ENCODE assay signal across 8 cellular contexts in the genomic region with DNA sequence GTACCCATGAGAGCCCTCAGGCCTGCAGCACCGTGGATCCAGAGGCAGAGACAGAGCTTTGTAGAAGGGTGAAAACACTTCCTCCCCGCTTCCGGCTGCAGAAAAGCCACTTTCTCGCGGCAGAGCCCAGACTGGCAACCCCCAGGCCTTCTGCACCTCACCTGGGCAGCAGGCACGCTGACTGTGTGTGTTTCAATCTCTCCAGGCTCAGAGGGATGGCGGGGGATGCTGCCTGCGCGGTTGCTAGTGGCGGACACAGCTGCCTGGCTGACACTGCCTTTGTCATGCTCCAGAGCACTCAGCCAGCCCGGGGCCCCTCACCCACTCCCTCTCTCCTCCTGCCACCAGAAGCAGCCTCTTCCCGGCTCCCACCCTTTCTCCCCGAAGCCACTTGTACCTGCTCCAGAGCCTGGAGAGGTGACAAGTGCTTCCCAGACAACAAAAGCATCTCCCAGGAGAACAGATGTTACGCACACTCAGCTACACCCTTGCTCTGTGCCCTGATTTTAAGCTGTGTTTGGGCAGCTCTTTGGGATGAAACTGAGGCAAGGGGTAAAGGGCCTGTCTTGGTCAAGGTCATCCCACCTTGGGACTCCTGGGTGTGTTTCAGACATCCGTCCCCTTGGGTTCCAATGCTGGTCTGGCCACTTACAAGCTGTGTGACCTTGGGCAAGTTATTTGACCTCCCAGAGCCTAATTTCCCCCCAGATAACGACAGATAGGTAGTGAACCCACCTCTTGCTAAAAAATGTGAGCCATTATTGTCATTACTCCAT. TPM values are rescaled to one million over a fixed set of nuclear protein-coding genes. Genes with fewer than 3 reads are reported as not detected.
A peak's percentile ranks its signal among the peaks of the same experiment; 100 is the strongest.
DNase-seq lines count a peak whose midpoint lies in the region; ATAC-seq and TF ChIP-seq lines count a peak whose summit lies in the region.

No MANE protein-coding gene starts in this region.

- no peak for TF ChIP-seq POLR2A in gastrocnemius medialis (IDR thresholded peaks at IDR 0.05)

- H3K9me3 ChIP-seq in gastrocnemius medialis = no peaks in the 10 kb centered on the region

- H3K4me3 Mint-ChIP-seq in activated T-cell treated with anti-CD3 and anti-CD28 coated beads, Interleukin-2, amount 50 U/mL, for 24 hours = peak overlapping the region; percentile 88

- H3K36me3 Mint-ChIP-seq in activated T-cell treated with anti-CD3 and anti-CD28 coated beads, Interleukin-2, amount 50 U/mL, for 24 hours (ENCODE audit: low read depth) = peaks cover 31% of the 10 kb centered on the region

- no peaks in the 10 kb centered on the region for H3K27me3 Mint-ChIP-seq in activated T-cell treated with anti-CD3 and anti-CD28 coated beads, Interleukin-2, amount 50 U/mL, for 24 hours

- peaks cover 37% of the 10 kb centered on the region for H3K4me1 Mint-ChIP-seq in activated T-cell treated with anti-CD3 and anti-CD28 coated beads, Interleukin-2, amount 50 U/mL, for 24 hours (ENCODE audit: low read depth)

- intact Hi-C loops in gastrocnemius medialis (cut with DNase I; ENCODE audit: low total_unique reads) = no loop called here

- no peak for TF ChIP-seq CTCF in fibroblast of the aortic adventitia (IDR thresholded peaks at IDR 0.05; ENCODE audit: insufficient read depth, low read length)
- TF ChIP-seq CTCF in gastrocnemius medialis (IDR thresholded peaks at IDR 0.05 in 4 of 5, conservative IDR thresholded peaks at IDR 0.05 in 1 of 5) = no peak

- H3K4me1 ChIP-seq in gastrocnemius medialis = peaks cover 0 to 7% of the 10 kb centered on the region in 2 donors

- peak overlapping the region; percentile 67 for H3K4me3 ChIP-seq in fibroblast of the aortic adventitia (ENCODE audit: low read depth, low read length)
- H3K4me3 ChIP-seq in gastrocnemius medialis = peak overlapping the region; percentile 58 to 80 (median 65)

- H3K27ac Mint-ChIP-seq in activated T-cell treated with anti-CD3 and anti-CD28 coated beads, Interleukin-2, amount 50 U/mL, for 24 hours = peak overlapping the region; percentile 98

- no peaks in the 10 kb centered on the region for H3K27me3 ChIP-seq in gastrocnemius medialis

- no peaks in the 10 kb centered on the region for H3K36me3 ChIP-seq in gastrocnemius medialis

- H3K9me3 Mint-ChIP-seq in activated T-cell treated with anti-CD3 and anti-CD28 coated beads, Interleukin-2, amount 50 U/mL, for 24 hours = peaks cover 5% of the 10 kb centered on the region

- no peak for ATAC-seq in gastrocnemius medialis
- no peak for ATAC-seq in HG03432 (IDR thresholded peaks at IDR 0.05; ENCODE audit: unreplicated experiment)

- peak; percentile 76 for DNase-seq in DMS53 (lab: John Stamatoyannopoulos, UW)
- DNase-seq in NCI-H146 treated with DMSO at 0.1 percent for 48 hours (lab: John Stamatoyannopoulos, UW; ENCODE audit: unreplicated experiment) = peak; percentile 37
- DNase-seq in activated T-cell treated with anti-CD3 and anti-CD28 coated beads, Interleukin-2, amount 50 U/mL, for 24 hours = peak; percentile 58
- DNase-seq in fibroblast of the aortic adventitia (ENCODE audit: low read depth) = no peak
- DNase-seq in gastrocnemius medialis = no peak
- DNase-seq in HCEC 1CT = no peak
- DNase-seq in GM19240 (ENCODE audit: insufficient read length, low spot score) = no peak

- H3K27ac ChIP-seq in gastrocnemius medialis = peak overlapping the region; percentile 82 to 88 (median 84)

- in situ Hi-C loops in gastrocnemius medialis (cut with MboI; ENCODE audit: low sequenced_read_pairs in 4 of 4) = no loop called here

RNA-seq across cellular contexts. Expression of gene GLIS2, which starts 9.2 kb away (rescaled TPM):
- total RNA-seq in fibroblast of the aortic adventitia (ENCODE audit: low replicate concordance) (3.3 and 6.6 TPM in 2 replicates), gastrocnemius medialis (under 1 TPM in 3 of 4 donors, not detected in 1; 0.81 to 0.95 (median 0.95) TPM)

RNA-seq across cellular contexts. Expression of gene TFAP4, which starts 33.8 kb away (rescaled TPM):
- total RNA-seq in fibroblast of the aortic adventitia (ENCODE audit: low replicate concordance) (5.5 and 10.6 TPM in 2 replicates), gastrocnemius medialis (1 to 10 TPM; 3.2 to 5.0 (median 4.1) TPM)

RNA-seq across cellular contexts. Expression of gene PAM16, which starts 44.5 kb away (rescaled TPM):
- total RNA-seq in fibroblast of the aortic adventitia (ENCODE audit: low replicate concordance) = 5.0 and 20.2 TPM in 2 replicates
- 100 to 1,000 TPM; 112 to 174 (median 132) TPM for total RNA-seq in gastrocnemius medialis

Comparison
In these comparisons a context has a peak if more than half of its experiments do, and no peak if none do; other contexts are left out.
1. DNase-seq: peak in DMS53 (single experiment), NCI-H146 treated with DMSO at 0.1 percent for 48 hours (single experiment) and activated T-cell treated with anti-CD3 and anti-CD28 coated beads, Interleukin-2, amount 50 U/mL, for 24 hours (single experiment); none in fibroblast of the aortic adventitia (single experiment), gastrocnemius medialis (0 of 2), HCEC 1CT (single experiment) and GM19240 (single experiment).